Comparison of ENCODE assay signal across 12 cellular contexts in genomic region chr12:57735198-57735855, GRCh38. TPM values are rescaled to one million over a fixed set of nuclear protein-coding genes. Genes with fewer than 3 reads are reported as not detected.
DNase-seq lines count a peak whose midpoint lies in the region; ATAC-seq and TF ChIP-seq lines count a peak whose summit lies in the region.
"Had no signal": no experiment of that assay in that cellular context is flagged by ENCODE, and none has a peak within 500 bp of the region (broad histone marks: within the 10 kb centered on the region; RNA-seq: fewer than 3 reads in every experiment).

No MANE protein-coding gene starts in this region.

- H3K27ac ChIP-seq in mammary epithelial cell (ENCODE audit: insufficient read depth, low read depth, low read length), result no peak overlapping the region
- H3K27ac ChIP-seq: ascending aorta had no signal

- H3K36me3 Mint-ChIP-seq in HFFc6 (ENCODE audit: low read depth) (no peaks in the 10 kb centered on the region), neural crest cell (ENCODE audit: low read depth) (no peaks in the 10 kb centered on the region)

- peaks cover 22% of the 10 kb centered on the region for H3K27me3 ChIP-seq in mammary epithelial cell (ENCODE audit: insufficient read depth, low read length)

- peak; percentile 31 for DNase-seq in NCI-H510A (lab: John Stamatoyannopoulos, UW)
- no peak for DNase-seq in NCI-H510A treated with DMSO at 0.1 percent for 48 hours (lab: John Stamatoyannopoulos, UW)
- DNase-seq in HFFc6, result no peak
- DNase-seq in mammary epithelial cell, result no peak
- DNase-seq in neural crest cell (ENCODE audit: low read depth, low spot score), result no peak
- DNase-seq in cerebellar nuclear complex (lab: John Stamatoyannopoulos, UW), result no peak
- DNase-seq: MM.1S had no signal

- TF ChIP-seq CTCF in HFFc6 (IDR thresholded peaks at IDR 0.05) (no peak), mammary epithelial cell (conservative IDR thresholded peaks at IDR 0.05 in 1 of 2, IDR thresholded peaks at IDR 0.05 in 1 of 2; ENCODE audit: extremely low read depth in 1 of 2, insufficient read depth in 1 of 2, low read depth in 1 of 2, low read length in 2 of 2) (no peak), neural crest cell (conservative IDR thresholded peaks at IDR 0.05) (no peak)

- dilution Hi-C loops in mammary epithelial cell (cut with HindIII; ENCODE audit: low sequenced_read_pairs), result no loop called here

- CTCF ChIA-PET in mammary epithelial cell (lab: Charles Lee; ENCODE audit: low non-redundant PET), result no interaction called here

- H4K20me1 ChIP-seq in mammary epithelial cell (ENCODE audit: insufficient read depth, low read length), result no peaks in the 10 kb centered on the region

- H3K9ac ChIP-seq in mammary epithelial cell (ENCODE audit: insufficient read depth, low read length), result no peak overlapping the region

- H3K36me3 ChIP-seq in mammary epithelial cell (ENCODE audit: insufficient read depth, low read length), result no peaks in the 10 kb centered on the region
- H3K36me3 ChIP-seq: ascending aorta had no signal

- WGBS in mammary epithelial cell (ENCODE audit: low coverage, missing lambda C conversion rate), result 19% methylated on average over 8 of the region's 8 CpGs

- in situ Hi-C loops in mammary epithelial cell (cut with MboI; ENCODE audit: low sequenced_read_pairs in 2 of 2), result no loop called here

- no peak overlapping the region for H3K4me3 ChIP-seq in mammary epithelial cell (replicated peaks in 1 of 3; ENCODE audit: insufficient read depth in 1 of 3, low read depth in 2 of 3, low read length in 3 of 3)

- H3K4me1 Mint-ChIP-seq in HFFc6 (ENCODE audit: low read depth), result peaks cover 34% of the 10 kb centered on the region
- H3K4me1 Mint-ChIP-seq in neural crest cell, result peaks cover 21% of the 10 kb centered on the region

- no peak overlapping the region for H2AFZ ChIP-seq in mammary epithelial cell (ENCODE audit: low read depth, low read length)

- peak overlapping the region; percentile 85 for H3K4me2 ChIP-seq in mammary epithelial cell (ENCODE audit: insufficient read depth, low read depth, low read length)

- BruUV-seq in mammary epithelial cell (replicated peaks; lab: Mats Ljungman, UMichigan), result no TSS peak

- H3K9me3 ChIP-seq in mammary epithelial cell (replicated peaks; ENCODE audit: insufficient read depth, low read length), result no peaks in the 10 kb centered on the region
- H3K9me3 ChIP-seq: ascending aorta had no signal

- no peak for ATAC-seq in HG03280 (IDR thresholded peaks at IDR 0.05; ENCODE audit: unreplicated experiment)
- no peak for ATAC-seq in GM21723 (IDR thresholded peaks at IDR 0.05; ENCODE audit: unreplicated experiment)

- peaks cover 24% of the 10 kb centered on the region for H3K4me1 ChIP-seq in mammary epithelial cell (ENCODE audit: insufficient read depth, low read length)

- H3K4me3 Mint-ChIP-seq in HFFc6, result peak overlapping the region; percentile 42; the same call in 1 of the 2 replicates
- H3K4me3 Mint-ChIP-seq in neural crest cell, result peak overlapping the region; percentile 47
- H3K4me3 Mint-ChIP-seq: B cell, memory B cell had no signal

- H3K27ac Mint-ChIP-seq in HFFc6 (peak overlapping the region; percentile 59), neural crest cell (ENCODE audit: unreplicated experiment) (peak overlapping the region; percentile 62)
- H3K27ac Mint-ChIP-seq: B cell had no signal

- H3K79me2 ChIP-seq in mammary epithelial cell (ENCODE audit: insufficient read depth, low read length), result no peaks in the 10 kb centered on the region

- H3K9me3 Mint-ChIP-seq in HFFc6, result no peaks in the 10 kb centered on the region
- no peaks in the 10 kb centered on the region for H3K9me3 Mint-ChIP-seq in neural crest cell
- H3K9me3 Mint-ChIP-seq: memory B cell had no signal

- intact Hi-C loops in mammary epithelial cell (cut with micrococcal nuclease), result loop anchor here (1.0 to 5.0 kb wide), 3 partner anchors 9 to 273 kb away; partner anchors contain the start of genes DDIT3 and MBD6

- H3K27me3 Mint-ChIP-seq in HFFc6 (ENCODE audit: insufficient read depth), result peaks cover 21% of the 10 kb centered on the region
- H3K27me3 Mint-ChIP-seq in neural crest cell (ENCODE audit: low read depth), result peaks cover 91% of the 10 kb centered on the region
- H3K27me3 Mint-ChIP-seq: B cell, memory B cell had no signal

RNA-seq across cellular contexts. Expression of gene AGAP2, which starts 3.2 kb away (rescaled TPM):
- total RNA-seq in HFFc6 (2021; fragmentation: NEBNext Ultra II Directional; extraction: Animal tissue kit (Norgen Biotek cat#: 25700)), result under 1 TPM; 0.14 to 0.18 (median 0.14) TPM
- total RNA-seq in mammary epithelial cell (under 1 TPM; 0.33 to 0.99 TPM), neural crest cell (3.9 and 4.1 TPM in 2 replicates)
- polyA plus RNA-seq in mammary epithelial cell, result 0.28 TPM
- 0.57 TPM for polyA minus RNA-seq in mammary epithelial cell

RNA-seq across cellular contexts. Expression of gene TSPAN31, which starts 9.5 kb away (rescaled TPM):
- total RNA-seq in HFFc6 (2021; fragmentation: NEBNext Ultra II Directional; extraction: Animal tissue kit (Norgen Biotek cat#: 25700)), result 10 to 100 TPM; 20.3 to 32.3 (median 24.3) TPM
- 10 to 100 TPM; 23.6 to 58.3 TPM for total RNA-seq in mammary epithelial cell
- 33.0 TPM for polyA plus RNA-seq in mammary epithelial cell
- 38.5 TPM for polyA minus RNA-seq in mammary epithelial cell
- total RNA-seq in neural crest cell, result 23.5 and 26.9 TPM in 2 replicates

RNA-seq across cellular contexts. Expression of gene CDK4, which starts 16.8 kb away (rescaled TPM):
- 100 to 1,000 TPM; 112 to 140 (median 116) TPM for total RNA-seq in HFFc6 (2021; fragmentation: NEBNext Ultra II Directional; extraction: Animal tissue kit (Norgen Biotek cat#: 25700))
- total RNA-seq in mammary epithelial cell, result 100 to 1,000 TPM; 103 to 163 TPM
- 258 TPM for polyA plus RNA-seq in mammary epithelial cell
- polyA minus RNA-seq in mammary epithelial cell, result 128 TPM
- 332 and 333 TPM in 2 replicates for total RNA-seq in neural crest cell

RNA-seq across cellular contexts. Expression of gene MARCHF9, which starts 19.6 kb away (rescaled TPM):
- total RNA-seq in HFFc6 (2021; fragmentation: NEBNext Ultra II Directional; extraction: Animal tissue kit (Norgen Biotek cat#: 25700)), result 1 to 10 TPM in 4 of 6 experiments, under 1 TPM in 2; 0.94 to 3.2 (median 1.2) TPM
- 10 to 100 TPM in 1 of 2 donors, 1 to 10 TPM in 1; 6.0 to 18.8 TPM for total RNA-seq in mammary epithelial cell
- 13.8 TPM for polyA plus RNA-seq in mammary epithelial cell
- 4.8 TPM for polyA minus RNA-seq in mammary epithelial cell
- 16.7 and 18.8 TPM in 2 replicates for total RNA-seq in neural crest cell

RNA-seq across cellular contexts. Expression of gene CYP27B1, which starts 31.6 kb away (rescaled TPM):
- 1 to 10 TPM in 3 of 6 experiments, under 1 TPM in 3; 0.57 to 1.8 (median 0.96) TPM for total RNA-seq in HFFc6 (2021; fragmentation: NEBNext Ultra II Directional; extraction: Animal tissue kit (Norgen Biotek cat#: 25700))
- total RNA-seq in mammary epithelial cell (10 to 100 TPM in 1 of 2 donors, 1 to 10 TPM in 1; 6.2 to 42.1 TPM), neural crest cell (3.2 and 4.2 TPM in 2 replicates)
- polyA plus RNA-seq in mammary epithelial cell, result 27.4 TPM
- polyA minus RNA-seq in mammary epithelial cell, result 16.0 TPM
- total RNA-seq: ascending aorta had no signal
